1 cellular context compared by ENCODE assay signal in the genomic region with DNA sequence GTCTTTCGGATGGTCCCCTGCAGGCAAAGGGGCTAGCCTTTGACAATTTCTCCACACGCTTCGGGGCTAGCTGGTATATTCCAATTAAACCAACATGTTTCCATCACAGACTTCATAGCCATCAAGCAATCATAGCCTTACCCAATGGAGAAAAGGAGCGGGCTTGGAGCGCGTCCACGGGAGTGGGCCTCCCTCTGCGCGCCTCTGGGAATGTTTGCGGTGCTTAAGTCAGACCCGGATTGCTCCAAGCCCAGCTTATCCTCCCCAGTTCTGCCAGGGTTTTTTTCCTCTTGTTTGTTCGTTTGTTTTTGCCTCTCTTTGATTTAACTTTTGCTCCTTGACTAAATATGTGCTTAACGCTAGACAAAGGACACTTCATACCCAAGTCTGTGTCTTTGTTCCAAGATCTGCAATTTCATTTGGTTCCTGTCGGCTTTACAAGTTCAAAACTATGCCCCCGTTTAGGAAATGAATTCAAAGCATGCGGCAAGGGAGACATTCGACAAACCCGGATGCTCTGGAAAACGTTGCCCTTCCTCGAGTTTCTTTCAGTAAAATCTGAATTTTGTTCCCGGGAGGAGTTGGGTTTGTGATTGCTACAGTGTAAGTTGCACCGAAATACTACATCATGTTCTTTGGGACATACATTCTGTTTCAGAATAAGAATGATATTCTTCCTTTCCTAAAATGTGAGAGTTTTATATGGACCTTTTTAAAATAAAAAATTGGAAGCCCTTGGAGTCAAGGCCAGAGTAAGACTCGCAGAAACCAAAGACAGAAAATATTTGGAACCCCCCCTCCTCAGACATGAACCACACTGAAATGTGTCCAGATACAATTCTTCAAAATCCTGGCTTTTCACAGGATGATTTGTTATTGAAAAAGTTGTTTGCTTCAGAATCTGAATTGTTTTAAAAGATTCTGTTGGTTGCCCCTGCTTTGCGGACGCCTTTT.
TF ChIP-seq lines count a peak whose summit lies in the region.

No MANE protein-coding gene starts in this region.

TF ChIP-seq in endothelial cell of umbilical vein, 7 proteins besides CTCF, POLR2A, EP300 and RAD21 (continued from another document):
- TF ChIP-seq GATA2 (IDR thresholded peaks at IDR 0.05; ENCODE audit: insufficient read depth, insufficient read length, low read depth, low read length) (no peak), POLR2AphosphoS5 (IDR thresholded peaks at IDR 0.05; ENCODE audit: insufficient read depth, low read depth, low read length) (no peak)
TF ChIP-seq in endothelial cell of umbilical vein: peak in this region for 0.
